8 cellular contexts compared by ENCODE assay signal in the genomic region with DNA sequence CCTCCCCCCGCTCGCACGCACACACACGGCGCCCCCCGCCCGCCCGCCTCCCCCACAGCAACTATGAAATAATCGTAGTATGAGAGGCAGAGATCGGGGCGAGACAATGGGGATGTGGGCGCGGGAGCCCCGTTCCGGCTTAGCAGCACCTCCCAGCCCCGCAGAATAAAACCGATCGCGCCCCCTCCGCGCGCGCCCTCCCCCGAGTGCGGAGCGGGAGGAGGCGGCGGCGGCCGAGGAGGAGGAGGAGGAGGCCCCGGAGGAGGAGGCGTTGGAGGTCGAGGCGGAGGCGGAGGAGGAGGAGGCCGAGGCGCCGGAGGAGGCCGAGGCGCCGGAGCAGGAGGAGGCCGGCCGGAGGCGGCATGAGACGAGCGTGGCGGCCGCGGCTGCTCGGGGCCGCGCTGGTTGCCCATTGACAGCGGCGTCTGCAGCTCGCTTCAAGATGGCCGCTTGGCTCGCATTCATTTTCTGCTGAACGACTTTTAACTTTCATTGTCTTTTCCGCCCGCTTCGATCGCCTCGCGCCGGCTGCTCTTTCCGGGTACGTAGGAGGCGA. TPM values are rescaled to one million over a fixed set of nuclear protein-coding genes. Genes with fewer than 3 reads are reported as not detected.
DNase-seq lines count a peak whose midpoint lies in the region; ATAC-seq and TF ChIP-seq lines count a peak whose summit lies in the region.

No MANE protein-coding gene starts in this region.

- H3K4me3 ChIP-seq in AG04449 (ENCODE audit: low read depth, low read length) (peak overlapping the region; percentile 66), left lung (peak overlapping the region; percentile 71 to 84)

- peaks cover 29% of the 10 kb centered on the region for H3K36me3 Mint-ChIP-seq in activated CD4-positive, alpha-beta T cell treated with anti-CD3 and anti-CD28 coated beads, Interleukin-2, amount 10 ng/mL, durations not matched to agents 24 days and 14 days (ENCODE audit: low read depth)

- POLR2A ChIA-PET in AG04449 (lab: Yijun Ruan, JAX) = interaction anchor here (2.0 kb wide), 1 partner anchor 19 kb away, joined by 9 read pairs; no protein-coding TSS in a partner anchor

- intact Hi-C loops in activated CD4-positive, alpha-beta T cell treated with anti-CD3 and anti-CD28 coated beads, Interleukin-2, amount 10 ng/mL, durations not matched to agents 24 days and 14 days (cut with micrococcal nuclease) = loop anchor here (1.0 to 5.0 kb wide), 5 partner anchors 19 to 794 kb away; a partner anchor contains a TSS
- intact Hi-C loops in left lung (cut with DNase I) = loop anchor here in 1 of 2 donors (10.0 kb wide), 1 partner anchor 66 kb away; no protein-coding TSS in a partner anchor

- H3K4me1 ChIP-seq in left lung = peaks cover 25 to 64% of the 10 kb centered on the region in 2 donors

- peak overlapping the region; percentile 90 to 95 for H3K27ac ChIP-seq in left lung

- H3K4me1 Mint-ChIP-seq in activated CD4-positive, alpha-beta T cell treated with anti-CD3 and anti-CD28 coated beads, Interleukin-2, amount 10 ng/mL, durations not matched to agents 24 days and 14 days = peaks cover 46% of the 10 kb centered on the region

- no peaks in the 10 kb centered on the region for H3K36me3 ChIP-seq in left lung

- TF ChIP-seq CTCF in AG04449 (IDR thresholded peaks at IDR 0.05; ENCODE audit: insufficient read depth, low read length, missing control alignments) = no peak
- no peak for TF ChIP-seq CTCF in GM13977 (IDR thresholded peaks at IDR 0.05; ENCODE audit: extremely low read depth, insufficient read depth, missing control alignments)
- TF ChIP-seq CTCF in left lung (IDR thresholded peaks at IDR 0.05) = no peak

- no peaks in the 10 kb centered on the region for H3K9me3 ChIP-seq in left lung

- H3K4me3 Mint-ChIP-seq in activated CD4-positive, alpha-beta T cell treated with anti-CD3 and anti-CD28 coated beads, Interleukin-2, amount 10 ng/mL, durations not matched to agents 24 days and 14 days = peak overlapping the region; percentile 83

- CTCF ChIA-PET in AG04449 (lab: Yijun Ruan, JAX) = no interaction called here

- peak overlapping the region; percentile 92 for H3K27ac Mint-ChIP-seq in activated CD4-positive, alpha-beta T cell treated with anti-CD3 and anti-CD28 coated beads, Interleukin-2, amount 10 ng/mL, durations not matched to agents 24 days and 14 days

- ATAC-seq in left lung (peak; percentile 47), GM21723 (IDR thresholded peaks at IDR 0.05; ENCODE audit: unreplicated experiment) (no peak)

- no peaks in the 10 kb centered on the region for H3K9me3 Mint-ChIP-seq in activated CD4-positive, alpha-beta T cell treated with anti-CD3 and anti-CD28 coated beads, Interleukin-2, amount 10 ng/mL, durations not matched to agents 24 days and 14 days

- peaks cover 33% of the 10 kb centered on the region for H3K27me3 Mint-ChIP-seq in activated CD4-positive, alpha-beta T cell treated with anti-CD3 and anti-CD28 coated beads, Interleukin-2, amount 10 ng/mL, durations not matched to agents 24 days and 14 days

- in situ Hi-C loops in GM13977 (cut with MboI; ENCODE audit: low pct_unique_long_range_greater_than_20kb, low sequenced_read_pairs, unreplicated experiment) = loop anchor here (10.0 to 25.0 kb wide), 2 partner anchors 316 to 666 kb away; a partner anchor contains a TSS

- DNase-seq in AG04449 (ENCODE audit: low read depth, low spot score) (no peak), GM13977 (ENCODE audit: low spot score) (peak; percentile 76), MV-4-11 (lab: John Stamatoyannopoulos, UW) (peak; percentile 26), dermis blood vessel endothelial cell (peak; percentile 77), left lung (peak; percentile 70 to 91)
- DNase-seq in activated CD4-positive, alpha-beta T cell treated with anti-CD3 and anti-CD28 coated beads, Interleukin-2, amount 10 ng/mL, durations not matched to agents 24 days and 14 days = peak; percentile 89
- peak; percentile 50 to 64 (median 59) for DNase-seq in stimulated activated CD4-positive, alpha-beta T cell treated with anti-CD3 and anti-CD28 coated beads, TNF-alpha, amount 100 ng/mL, for 4 hours (ENCODE audit: low read depth in 3 of 3)

- peaks cover 12 to 37% of the 10 kb centered on the region in 2 donors for H3K27me3 ChIP-seq in left lung

RNA-seq across cellular contexts. Expression of a gene that starts 0.3 kb away (rescaled TPM):
- 55.6 and 65.3 TPM in 2 replicates for total RNA-seq in activated CD4-positive, alpha-beta T cell treated with anti-CD3 and anti-CD28 coated beads, Interleukin-2, amount 10 ng/mL, durations not matched to agents 24 days and 14 days
- total RNA-seq in dermis blood vessel endothelial cell (40.1 and 49.4 TPM in 2 replicates), left lung (10 to 100 TPM; 42.3 to 47.5 TPM)

RNA-seq across cellular contexts. Expression of a gene that starts 5.0 kb away (rescaled TPM):
- 76.7 and 79.7 TPM in 2 replicates for total RNA-seq in activated CD4-positive, alpha-beta T cell treated with anti-CD3 and anti-CD28 coated beads, Interleukin-2, amount 10 ng/mL, durations not matched to agents 24 days and 14 days
- total RNA-seq in dermis blood vessel endothelial cell = 29.3 and 40.0 TPM in 2 replicates
- 10 to 100 TPM; 54.3 to 55.0 TPM for total RNA-seq in left lung

RNA-seq across cellular contexts. Expression of a gene that starts 24.1 kb away (rescaled TPM):
- 0.07 TPM in 1 of 2 replicates, not detected in the other for total RNA-seq in activated CD4-positive, alpha-beta T cell treated with anti-CD3 and anti-CD28 coated beads, Interleukin-2, amount 10 ng/mL, durations not matched to agents 24 days and 14 days
- not detected in 2 replicates for total RNA-seq in dermis blood vessel endothelial cell
- 1 to 10 TPM in 1 of 2 donors, not detected in 1; 6.4 TPM for total RNA-seq in left lung
